ENCODE assay signal across 9 cellular contexts in genomic region chr11:2988361-2988762, GRCh38. TPM values are rescaled to one million over a fixed set of nuclear protein-coding genes. Genes with fewer than 3 reads are reported as not detected.
DNase-seq lines count a peak whose midpoint lies in the region; ATAC-seq and TF ChIP-seq lines count a peak whose summit lies in the region.
"Had no signal": no experiment of that assay in that cellular context is flagged by ENCODE, and none has a peak within 500 bp of the region (broad histone marks: within the 10 kb centered on the region; RNA-seq: fewer than 3 reads in every experiment).

No MANE protein-coding gene starts in this region.

- intact Hi-C loops in Panc1 (cut with micrococcal nuclease; ENCODE audit: unreplicated experiment): no loop called here

- peak overlapping the region; percentile 94 for H3K27ac Mint-ChIP-seq in osteocyte (ENCODE audit: unreplicated experiment)

- POLR2A ChIA-PET in Panc1 (lab: Charles Lee): interaction anchor here (0.5 to 0.6 kb wide), 2 partner anchors 84 to 536 kb away, joined by 3 read pairs; no protein-coding TSS in a partner anchor

- DNase-seq in GM12864 (ENCODE audit: low read depth) (no peak), Panc1 (ENCODE audit: low read depth, low spot score) (no peak), osteocyte (ENCODE audit: extremely low spot score, unreplicated experiment) (no peak), germinal center (ENCODE audit: low spot score) (no peak), islet precursor cell (no peak), NCI-H1930 (lab: John Stamatoyannopoulos, UW) (no peak)

- H3K4me1 ChIP-seq in Panc1 (ENCODE audit: control insufficient read depth, insufficient read depth, low read length) (peaks cover 45% of the 10 kb centered on the region), duodenal mucosa (ENCODE audit: control insufficient read depth in 1 of 2, insufficient read depth in 2 of 2, low read length in 2 of 2) (peaks cover 35 to 41% of the 10 kb centered on the region in 2 donors)

- H3K36me3 ChIP-seq in Panc1 (ENCODE audit: control insufficient read depth, insufficient read depth, low read length) (no peaks in the 10 kb centered on the region; the same call in none of the 2 replicates), duodenal mucosa (ENCODE audit: control insufficient read depth in 1 of 2, insufficient read depth in 2 of 2, low read length in 2 of 2) (peaks cover 0 to 4% of the 10 kb centered on the region in 2 donors)

- H3K27me3 Mint-ChIP-seq in osteocyte (ENCODE audit: unreplicated experiment): no peaks in the 10 kb centered on the region

- peak overlapping the region; percentile 59 to 88 for H3K9ac ChIP-seq in duodenal mucosa (ENCODE audit: low read depth in 1 of 2, low read length in 2 of 2)

- in situ Hi-C loops in Panc1 (cut with HindIII; ENCODE audit: low pct_unique_long_range_greater_than_20kb, low sequenced_read_pairs): no loop called here

- CTCF ChIA-PET in Panc1 (lab: Charles Lee): no interaction called here

- H3K27me3 ChIP-seq in Panc1 (ENCODE audit: control insufficient read depth, insufficient read depth, low read length): no peaks in the 10 kb centered on the region
- no peaks in the 10 kb centered on the region for H3K27me3 ChIP-seq in duodenal mucosa (ENCODE audit: control insufficient read depth in 1 of 2, insufficient read depth in 2 of 2, low read length in 2 of 2)

- TF ChIP-seq CTCF in GM12864 (IDR thresholded peaks at IDR 0.05; ENCODE audit: low read depth, low read length, missing control alignments): no peak
- TF ChIP-seq CTCF in Panc1 (IDR thresholded peaks at IDR 0.05): no peak
- no peak for TF ChIP-seq CTCF in osteocyte (IDR thresholded peaks at IDR 0.05)

- peaks cover 62% of the 10 kb centered on the region for H3K4me1 Mint-ChIP-seq in osteocyte (ENCODE audit: unreplicated experiment)

- peaks cover 3% of the 10 kb centered on the region for H3K36me3 Mint-ChIP-seq in osteocyte (ENCODE audit: unreplicated experiment)

- no TSS peak for BruUV-seq in Panc1 (replicated peaks; lab: Mats Ljungman, UMichigan)

- H3K4me3 ChIP-seq in GM12864 (ENCODE audit: low read depth, low read length) (peak overlapping the region; percentile 86), Panc1 (ENCODE audit: low read depth in 2 of 2, low read length in 2 of 2) (peak overlapping the region in 1 of 2 experiments; percentile 65; a peak in 3 of 4 replicates), duodenal mucosa (ENCODE audit: low read depth in 1 of 2, low read length in 2 of 2) (peak overlapping the region; percentile 84 to 94)

- ATAC-seq in Panc1 (no peak), GM18511 (IDR thresholded peaks at IDR 0.05; ENCODE audit: unreplicated experiment) (no peak)
- ATAC-seq: Right ventricle myocardium inferior had no signal

- H3K9me3 Mint-ChIP-seq in osteocyte (ENCODE audit: unreplicated experiment): no peaks in the 10 kb centered on the region

- H3K9me3 ChIP-seq in Panc1 (ENCODE audit: control insufficient read depth, insufficient read depth, low read depth, low read length) (no peaks in the 10 kb centered on the region), duodenal mucosa (ENCODE audit: control insufficient read depth in 1 of 2, low read length in 2 of 2) (no peaks in the 10 kb centered on the region)

- H3K4me3 Mint-ChIP-seq in osteocyte (ENCODE audit: unreplicated experiment): peak overlapping the region; percentile 91

- peak overlapping the region; percentile 95 for H3K27ac ChIP-seq in Panc1 (ENCODE audit: low read length)
- no peak overlapping the region for H3K27ac ChIP-seq in duodenal mucosa (ENCODE audit: low read depth, low read length)

RNA-seq across cellular contexts. Expression of gene NAP1L4, which starts 3.8 kb away (rescaled TPM):
- 274 TPM for total RNA-seq in Panc1 (2021; ENCODE audit: unreplicated experiment)
- 162 TPM for polyA plus RNA-seq in Panc1 (2012; ENCODE audit: insufficient read length)
- total RNA-seq in osteocyte: 147 and 148 TPM in 2 replicates

RNA-seq across cellular contexts. Expression of gene PHLDA2, which starts 59.1 kb away (rescaled TPM):
- total RNA-seq in Panc1 (2021; ENCODE audit: unreplicated experiment): 195 TPM
- 286 TPM for polyA plus RNA-seq in Panc1 (2012; ENCODE audit: insufficient read length)
- 89.6 and 96.1 TPM in 2 replicates for total RNA-seq in osteocyte
